In the genomic region with DNA sequence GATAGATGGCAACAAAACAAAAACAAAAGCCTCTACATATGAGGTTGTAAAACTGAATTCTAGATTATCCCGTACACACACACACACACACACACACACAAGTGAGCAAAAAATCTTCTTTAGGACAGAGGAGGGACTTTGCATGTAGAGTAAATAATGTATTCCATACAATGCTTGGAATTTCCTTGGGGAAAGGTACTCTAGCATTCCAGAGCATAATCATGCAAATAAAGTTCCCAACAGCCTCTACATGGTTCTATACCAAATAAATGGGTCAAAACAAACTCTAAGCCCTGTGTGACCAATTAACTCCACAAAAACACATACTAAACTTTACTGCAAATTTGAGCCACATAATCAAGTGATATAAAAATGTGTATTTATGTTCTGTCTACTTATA, we compare ENCODE assay signal across 19 cellular contexts.
"Had no signal": no experiment of that assay in that cellular context is flagged by ENCODE, and none has a peak within 500 bp of the region (broad histone marks: within the 10 kb centered on the region; RNA-seq: fewer than 3 reads in every experiment).

No MANE protein-coding gene starts in this region.

- H3K27me3 ChIP-seq: ovary, right atrium auricular region, sigmoid colon, stomach, transverse colon had no signal

- DNase-seq: cerebellar nuclear complex; esophagus squamous epithelium; foreskin fibroblast; left colon; left ventricle myocardium superior; naive thymus-derived CD4-positive, alpha-beta T cell; ovary; sigmoid colon; stimulated activated CD4-positive, alpha-beta T cell treated with anti-CD3 and anti-CD28 coated beads, Interleukin-2, amount 100 ng/mL, for 24 hours; stimulated activated CD4-positive, alpha-beta T cell treated with anti-CD3 and anti-CD28 coated beads, Interleukin-4, amount 100 ng/mL, for 4 hours; stimulated activated naive B cell treated with anti-CD40 and anti-IgM and Interleukin-4, amounts not matched to agents 10 μg/mL and 1 μg/mL and 100 μg/mL, for 72 hours; stomach; substantia nigra; transverse colon had no signal

- H3K4me3 ChIP-seq: esophagus squamous epithelium, lung, ovary, right atrium auricular region, sigmoid colon, skin epidermis, stomach, thoracic aorta, transverse colon had no signal

- H3K4me1 Mint-ChIP-seq: naive thymus-derived CD4-positive, alpha-beta T cell; stimulated activated naive B cell treated with anti-CD40 and anti-IgM and Interleukin-4, amounts not matched to agents 10 μg/mL and 1 μg/mL and 100 μg/mL, for 72 hours had no signal

- H3K4me1 ChIP-seq: esophagus squamous epithelium, right atrium auricular region, sigmoid colon, stomach, transverse colon had no signal

- H3K27ac ChIP-seq: esophagus squamous epithelium, ovary, right atrium auricular region, sigmoid colon, skin epidermis, stomach, thoracic aorta, transverse colon had no signal

- H3K36me3 ChIP-seq: esophagus squamous epithelium, ovary, right atrium auricular region, sigmoid colon, stomach, thoracic aorta, transverse colon had no signal

- H3K9me3 ChIP-seq: ovary, transverse colon had no signal

- H3K4me3 Mint-ChIP-seq: dendritic cell treated with granulocyte-macrophage colony-stimulating factor and Interleukin-4, amounts not matched to agents 40 ng/mL and 50 ng/mL, for 4 days; naive thymus-derived CD4-positive, alpha-beta T cell; stimulated activated naive B cell treated with anti-CD40 and anti-IgM and Interleukin-4, amounts not matched to agents 10 μg/mL and 1 μg/mL and 100 μg/mL, for 72 hours had no signal

- H3K27ac Mint-ChIP-seq: dendritic cell treated with granulocyte-macrophage colony-stimulating factor and Interleukin-4, amounts not matched to agents 40 ng/mL and 50 ng/mL, for 4 days; naive thymus-derived CD4-positive, alpha-beta T cell; stimulated activated naive B cell treated with anti-CD40 and anti-IgM and Interleukin-4, amounts not matched to agents 10 μg/mL and 1 μg/mL and 100 μg/mL, for 72 hours had no signal
